In the genomic region with DNA sequence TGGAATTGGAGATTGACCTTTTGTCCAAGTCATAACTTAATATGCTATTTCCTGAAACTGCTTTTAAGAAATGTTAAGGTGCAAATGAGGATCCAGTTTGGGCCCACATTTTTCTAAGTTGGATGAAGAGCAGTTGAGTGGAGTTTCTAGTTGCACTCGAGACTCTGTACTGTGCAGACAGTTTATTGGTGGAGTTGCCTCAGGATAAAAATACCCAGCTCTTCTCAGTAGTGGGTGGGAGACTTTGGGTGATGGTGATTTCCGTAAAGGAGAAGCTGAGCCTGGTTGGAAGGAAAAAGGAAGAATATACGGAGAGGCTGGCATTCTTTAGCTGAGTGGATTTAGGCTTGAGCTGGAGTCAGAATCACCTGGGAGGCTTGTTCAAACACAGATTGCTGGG, we compare ENCODE assay signal across 8 cellular contexts.
"Had no signal": no experiment of that assay in that cellular context is flagged by ENCODE, and none has a peak within 500 bp of the region (broad histone marks: within the 10 kb centered on the region; RNA-seq: fewer than 3 reads in every experiment).

No MANE protein-coding gene starts in this region.

- DNase-seq: H9, HCEC 1CT, IMR-90 had no signal

- H3K4me3 ChIP-seq: GM23338, K562 had no signal

- FAIRE-seq: H1, H54, HTR-8/SVneo, K562 had no signal

- H3K4me2 ChIP-seq: GM23338 had no signal

- ATAC-seq: GM23338, K562 had no signal

- H2AFZ ChIP-seq: GM23338 had no signal
